In genomic region chr14:57139173-57139572, GRCh38 we compare ENCODE assay signal across 31 cellular contexts.
"Had no signal": no experiment of that assay in that cellular context is flagged by ENCODE, and none has a peak within 500 bp of the region (broad histone marks: within the 10 kb centered on the region; RNA-seq: fewer than 3 reads in every experiment).

No MANE protein-coding gene starts in this region.

- H3K36me3 Mint-ChIP-seq: activated naive CD4-positive, alpha-beta T cell treated with anti-CD3 and anti-CD28 coated beads, Interleukin-2, amount 10 ng/mL, durations not matched to agents 7 days and 5 days; activated naive CD4-positive, alpha-beta T cell treated with anti-CD3 and anti-CD28 coated beads, Interleukin-2, amount 50 U/mL, for 72 hours; activated naive CD8-positive, alpha-beta T cell treated with anti-CD3 and anti-CD28 coated beads, Interleukin-2, amount 10 ng/mL, durations not matched to agents 7 days and 5 days; brain; WTC11 had no signal

- H3K27me3 Mint-ChIP-seq: activated CD4-positive, alpha-beta memory T cell treated with anti-CD3 and anti-CD28 coated beads, Interleukin-2, amount 10 ng/mL, durations not matched to agents 7 days and 5 days; activated CD4-positive, alpha-beta T cell treated with anti-CD3 and anti-CD28 coated beads, Interleukin-2, amount 10 ng/mL, durations not matched to agents 7 days and 5 days; activated naive CD4-positive, alpha-beta T cell treated with anti-CD3 and anti-CD28 coated beads, Interleukin-2, amount 10 ng/mL, durations not matched to agents 7 days and 5 days; activated T-cell treated with anti-CD3 and anti-CD28 coated beads, Interleukin-2, amount 50 U/mL, for 24 hours had no signal

- H3K9me3 Mint-ChIP-seq: activated T-cell treated with anti-CD3 and anti-CD28 coated beads, Interleukin-2, amount 50 U/mL, for 24 hours; T-helper 2 cell treated with Interferon-gamma antibody and Interleukin-4, amounts not matched to agents 5 μg/mL and 100 μg/mL, for 36 hours had no signal

- DNase-seq: activated CD4-positive, alpha-beta memory T cell treated with anti-CD3 and anti-CD28 coated beads, Interleukin-2, amount 10 ng/mL, durations not matched to agents 7 days and 5 days; activated CD4-positive, alpha-beta T cell treated with anti-CD3 and anti-CD28 coated beads for 1 hour; activated CD4-positive, alpha-beta T cell treated with anti-CD3 and anti-CD28 coated beads for 4 hours; activated CD4-positive, alpha-beta T cell treated with anti-CD3 and anti-CD28 coated beads, Interleukin-2, amount 10 ng/mL, durations not matched to agents 7 days and 5 days; activated CD4-positive, alpha-beta T cell treated with anti-CD3 and anti-CD28 coated beads, Interleukin-2, amount 50 U/mL, for 4 hours; activated CD8-positive, alpha-beta memory T cell treated with anti-CD3 and anti-CD28 coated beads, Interleukin-2, amount 50 U/mL, for 48 hours; activated gamma-delta T cell; activated naive CD4-positive, alpha-beta T cell; activated naive CD4-positive, alpha-beta T cell treated with anti-CD3 and anti-CD28 coated beads, Interleukin-2, amount 10 ng/mL, durations not matched to agents 7 days and 5 days; activated naive CD8-positive, alpha-beta T cell treated with anti-CD3 and anti-CD28 coated beads, Interleukin-2, amount 10 ng/mL, durations not matched to agents 7 days and 5 days; activated T-cell treated with anti-CD3 and anti-CD28 coated beads for 4 hours; activated T-cell treated with anti-CD3 and anti-CD28 coated beads, Interleukin-2, amount 50 U/mL, for 24 hours; activated T-cell treated with anti-CD3 and anti-CD28 coated beads, Interleukin-2, amount 50 U/mL, for 72 hours; central memory CD4-positive, alpha-beta T cell; cerebellar nuclear complex; colonic mucosa; effector CD8-positive, alpha-beta T cell; esophagus squamous epithelium; foreskin melanocyte; heart right ventricle; T1000 had no signal

- H3K4me1 ChIP-seq: ascending aorta, breast epithelium, colonic mucosa, esophagus squamous epithelium, heart right ventricle had no signal

- H3K27me3 ChIP-seq: ascending aorta, breast epithelium, cardiac muscle cell, colonic mucosa, gastroesophageal sphincter, hepatocyte had no signal

- H3K4me2 ChIP-seq: hepatocyte had no signal

- H3K4me3 Mint-ChIP-seq: activated CD4-positive, alpha-beta memory T cell treated with anti-CD3 and anti-CD28 coated beads, Interleukin-2, amount 10 ng/mL, durations not matched to agents 7 days and 5 days; activated CD4-positive, alpha-beta T cell treated with anti-CD3 and anti-CD28 coated beads, Interleukin-2, amount 10 ng/mL, durations not matched to agents 7 days and 5 days; activated naive CD4-positive, alpha-beta T cell treated with anti-CD3 and anti-CD28 coated beads, Interleukin-2, amount 10 ng/mL, durations not matched to agents 7 days and 5 days; activated naive CD8-positive, alpha-beta T cell treated with anti-CD3 and anti-CD28 coated beads, Interleukin-2, amount 10 ng/mL, durations not matched to agents 7 days and 5 days; activated T-cell treated with anti-CD3 and anti-CD28 coated beads, Interleukin-2, amount 50 U/mL, for 24 hours; activated T-cell treated with anti-CD3 and anti-CD28 coated beads, Interleukin-2, amount 50 U/mL, for 72 hours; brain; T-helper 2 cell treated with Interferon-gamma antibody and Interleukin-4, amounts not matched to agents 5 μg/mL and 100 μg/mL, for 36 hours; WTC11 had no signal

- H2AFZ ChIP-seq: hepatocyte had no signal

- H3K4me1 Mint-ChIP-seq: activated CD4-positive, alpha-beta memory T cell treated with anti-CD3 and anti-CD28 coated beads, Interleukin-2, amount 10 ng/mL, durations not matched to agents 7 days and 5 days; activated CD4-positive, alpha-beta T cell treated with anti-CD3 and anti-CD28 coated beads, Interleukin-2, amount 10 ng/mL, durations not matched to agents 7 days and 5 days; activated naive CD4-positive, alpha-beta T cell treated with anti-CD3 and anti-CD28 coated beads, Interleukin-2, amount 10 ng/mL, durations not matched to agents 7 days and 5 days; activated naive CD8-positive, alpha-beta T cell treated with anti-CD3 and anti-CD28 coated beads, Interleukin-2, amount 10 ng/mL, durations not matched to agents 7 days and 5 days had no signal

- ATAC-seq: activated naive CD4-positive, alpha-beta T cell treated with anti-CD3 and anti-CD28 coated beads, Interleukin-2, amount 50 U/mL, for 72 hours; activated T-cell treated with anti-CD3 and anti-CD28 coated beads, Interleukin-2, amount 50 U/mL, for 72 hours; gastroesophageal sphincter; heart right ventricle; WTC11 had no signal

- H3K27ac ChIP-seq: ascending aorta, breast epithelium, cardiac muscle cell, colonic mucosa, epithelial cell of prostate, esophagus squamous epithelium, gastroesophageal sphincter, heart right ventricle, hepatocyte had no signal

- H3K27ac Mint-ChIP-seq: activated CD4-positive, alpha-beta memory T cell treated with anti-CD3 and anti-CD28 coated beads, Interleukin-2, amount 10 ng/mL, durations not matched to agents 7 days and 5 days; activated CD4-positive, alpha-beta T cell treated with anti-CD3 and anti-CD28 coated beads, Interleukin-2, amount 10 ng/mL, durations not matched to agents 7 days and 5 days; activated naive CD4-positive, alpha-beta T cell treated with anti-CD3 and anti-CD28 coated beads, Interleukin-2, amount 10 ng/mL, durations not matched to agents 7 days and 5 days; activated naive CD4-positive, alpha-beta T cell treated with anti-CD3 and anti-CD28 coated beads, Interleukin-2, amount 50 U/mL, for 72 hours; activated naive CD8-positive, alpha-beta T cell treated with anti-CD3 and anti-CD28 coated beads, Interleukin-2, amount 10 ng/mL, durations not matched to agents 7 days and 5 days; activated T-cell treated with anti-CD3 and anti-CD28 coated beads, Interleukin-2, amount 50 U/mL, for 24 hours; activated T-cell treated with anti-CD3 and anti-CD28 coated beads, Interleukin-2, amount 50 U/mL, for 72 hours; brain; T-helper 2 cell treated with Interferon-gamma antibody and Interleukin-4, amounts not matched to agents 5 μg/mL and 100 μg/mL, for 36 hours; WTC11 had no signal

- H3K79me2 ChIP-seq: hepatocyte had no signal

- H3K4me3 ChIP-seq: ascending aorta, breast epithelium, cardiac muscle cell, colonic mucosa, esophagus squamous epithelium, gastroesophageal sphincter, heart right ventricle, hepatocyte had no signal

- H3K9me3 ChIP-seq: ascending aorta, breast epithelium, colonic mucosa, esophagus squamous epithelium, gastroesophageal sphincter, heart right ventricle had no signal

- H3K36me3 ChIP-seq: ascending aorta, breast epithelium, cardiac muscle cell, colonic mucosa, esophagus squamous epithelium, gastroesophageal sphincter, heart right ventricle had no signal
